Comparison of ENCODE assay signal across 1 cellular context in genomic region chr10:11213156-11213555, GRCh38.
TF ChIP-seq lines count a peak whose summit lies in the region.

No MANE protein-coding gene starts in this region.

TF ChIP-seq in WTC11, 78 proteins besides CTCF, POLR2A, EP300 and RAD21 (continued from another document):
- no peak for TF ChIP-seq ATF6 (CRISPR knock-in tag; IDR thresholded peaks at IDR 0.05)
- TF ChIP-seq PRRX2 (CRISPR knock-in tag; IDR thresholded peaks at IDR 0.05): no peak
- no peak for TF ChIP-seq HMGXB4 (CRISPR knock-in tag; IDR thresholded peaks at IDR 0.05)
- no peak for TF ChIP-seq FOXJ3 (CRISPR knock-in tag; IDR thresholded peaks at IDR 0.05; ENCODE audit: borderline replicate concordance)
- no peak for TF ChIP-seq MAX (CRISPR knock-in tag; IDR thresholded peaks at IDR 0.05)
- TF ChIP-seq CDX4 (CRISPR knock-in tag; IDR thresholded peaks at IDR 0.05; ENCODE audit: borderline replicate concordance): no peak
